19 cellular contexts compared by ENCODE assay signal in genomic region chrX:153832732-153833131, GRCh38. TPM values are rescaled to one million over a fixed set of nuclear protein-coding genes. Genes with fewer than 3 reads are reported as not detected.
A peak's percentile ranks its signal among the peaks of the same experiment; 100 is the strongest.
DNase-seq lines count a peak whose midpoint lies in the region; ATAC-seq, FAIRE-seq and TF ChIP-seq lines count a peak whose summit lies in the region.
"Had no signal": no experiment of that assay in that cellular context is flagged by ENCODE, and none has a peak within 500 bp of the region (broad histone marks: within the 10 kb centered on the region; RNA-seq: fewer than 3 reads in every experiment).

No MANE protein-coding gene starts in this region.

- H3K9me3 Mint-ChIP-seq in nephron progenitor cell = peaks cover 64% of the 10 kb centered on the region
- H3K9me3 Mint-ChIP-seq: CD4-positive, alpha-beta memory T cell; IgD-negative memory B cell had no signal

- no peak overlapping the region for H2AFZ ChIP-seq in K562 (ENCODE audit: low read depth, low read length)

- H3K4me2 ChIP-seq in A549 = no peak overlapping the region
- H3K4me2 ChIP-seq in K562 (ENCODE audit: insufficient read depth, low read length) = no peak overlapping the region

- intact Hi-C loops in K562 (cut with micrococcal nuclease) = no loop called here

- no peak for TF ChIP-seq RAD21 in A549 (conservative IDR thresholded peaks at IDR 0.05 in 1 of 2, IDR thresholded peaks at IDR 0.05 in 1 of 2)
- no peak for TF ChIP-seq RAD21 in K562 (CRISPR knock-in tag; conservative IDR thresholded peaks at IDR 0.05 in 1 of 2, IDR thresholded peaks at IDR 0.05 in 1 of 2)

- H3K4me3 ChIP-seq in A549 (no peak overlapping the region), H7 (ENCODE audit: insufficient read depth, low read depth, low read length) (no peak overlapping the region), K562 (no peak overlapping the region)

- WGBS in A549 (ENCODE audit: missing lambda C conversion rate) = no CpG with 5 or more reads among the region's 10 CpGs
- WGBS in K562 (ENCODE audit: insufficient coverage, low coverage, missing lambda C conversion rate) = 14% methylated on average over 10 of the region's 10 CpGs

- POLR2A ChIA-PET in A549 (lab: Yijun Ruan, JAX) (no interaction called here), K562 (lab: Yijun Ruan, JAX) (interaction anchor here (0.5 kb wide), 1 partner anchor 9 kb away, joined by 3 read pairs; no protein-coding TSS in a partner anchor)

- no peak overlapping the region for H3K9ac ChIP-seq in K562 (ENCODE audit: insufficient read depth in 1 of 2, low read depth in 2 of 2, low read length in 2 of 2)

- H3K27me3 ChIP-seq in H7 (ENCODE audit: control insufficient read depth, insufficient read depth, low read length) (no peaks in the 10 kb centered on the region), K562 (ENCODE audit: control insufficient read depth in 2 of 2, insufficient read depth in 2 of 2, low read length in 2 of 2) (peaks cover 13 to 46% of the 10 kb centered on the region in 2 experiments; a peak in 4 of 5 replicates)
- H3K27me3 ChIP-seq: BE2C had no signal

- TF ChIP-seq EP300 in A549 (IDR thresholded peaks at IDR 0.05) (no peak), K562 (IDR thresholded peaks at IDR 0.05; ENCODE audit: low read length) (no peak)

- BruUV-seq in K562 (replicated peaks; lab: Mats Ljungman, UMichigan) = no TSS peak

- H3K27me3 Mint-ChIP-seq in nephron progenitor cell (ENCODE audit: low read depth, poor library complexity) = peaks cover 53% of the 10 kb centered on the region
- H3K27me3 Mint-ChIP-seq: CD4-positive, alpha-beta memory T cell had no signal

- H3K9me1 ChIP-seq in K562 (ENCODE audit: control insufficient read depth, insufficient read depth, low read length) = no peaks in the 10 kb centered on the region

- no peaks in the 10 kb centered on the region; the same call in 1 of the 2 replicates for H3K36me3 ChIP-seq in H7 (replicated peaks; ENCODE audit: control insufficient read depth, insufficient read depth, low read length)
- H3K36me3 ChIP-seq in K562 (ENCODE audit: control insufficient read depth, insufficient read depth, low read length) = no peaks in the 10 kb centered on the region
- H3K36me3 ChIP-seq: BE2C had no signal

- no peak for ATAC-seq in A549
- peak; percentile 59 for ATAC-seq in K562
- no peak for ATAC-seq in GM21360 (IDR thresholded peaks at IDR 0.05; ENCODE audit: unreplicated experiment)

- no peak for FAIRE-seq in A549 (lab: Jason Lieb, UNC)
- no peak for FAIRE-seq in K562 (lab: Jason Lieb, UNC)
- FAIRE-seq: GM12892, GM19239 had no signal

- H3K4me1 Mint-ChIP-seq in nephron progenitor cell = peaks cover 3% of the 10 kb centered on the region

- no peak for TF ChIP-seq POLR2A in A549 (IDR thresholded peaks at IDR 0.05; ENCODE audit: low read length)
- no peak for TF ChIP-seq POLR2A in K562 (conservative IDR thresholded peaks at IDR 0.05)

- no peak overlapping the region for H3K4me3 Mint-ChIP-seq in nephron progenitor cell

- H3K79me2 ChIP-seq in K562 (ENCODE audit: control insufficient read depth, insufficient read depth, low read length) = no peaks in the 10 kb centered on the region

- H3K4me1 ChIP-seq in A549 = 0 out of 3 replicates have a peak, but pooled peaks cover 8% of the 10 kb centered on the region
- peaks cover 0 to 28% of the 10 kb centered on the region in 2 experiments; a peak in 2 of 5 replicates for H3K4me1 ChIP-seq in K562 (replicated peaks in 1 of 2; ENCODE audit: control insufficient read depth in 2 of 2, insufficient read depth in 2 of 2, low read length in 2 of 2)
- H3K4me1 ChIP-seq: BE2C had no signal

- H3K36me3 Mint-ChIP-seq in nephron progenitor cell (ENCODE audit: low read depth) = no peaks in the 10 kb centered on the region
- H3K36me3 Mint-ChIP-seq: CD4-positive, alpha-beta memory T cell; IgD-negative memory B cell had no signal

- CTCF ChIA-PET in A549 (lab: Yijun Ruan, JAX) (interaction anchor here (0.7 kb wide), 1 partner anchor 113 kb away, joined by 3 read pairs; no protein-coding TSS in a partner anchor), K562 (lab: Yijun Ruan, JAX; ENCODE audit: low intra/inter-chr PET ratio) (no interaction called here)

- no peaks in the 10 kb centered on the region for H3K9me3 ChIP-seq in A549
- no peaks in the 10 kb centered on the region for H3K9me3 ChIP-seq in K562 (replicated peaks; ENCODE audit: control insufficient read depth, insufficient read depth, low read depth, low read length)
- H3K9me3 ChIP-seq: BE2C had no signal

- DNase-seq in A549 (ENCODE audit: low read depth in 1 of 2, low spot score in 1 of 2) = no peak
- peak; percentile 25 for DNase-seq in H7
- no peak for DNase-seq in K562 (ENCODE audit: extremely low read depth in 1 of 4, low spot score in 3 of 4)
- DNase-seq in nephron progenitor cell = peak; percentile 33
- no peak for DNase-seq in NCI-H1436 treated with DMSO at 0.1 percent for 48 hours (lab: John Stamatoyannopoulos, UW)
- DNase-seq in activated naive CD4-positive, alpha-beta T cell treated with Interleukin-2 at 50 U/mL for 16 hours = no peak
- no peak for DNase-seq in midbrain (lab: John Stamatoyannopoulos, UW)
- DNase-seq: BE2C; CD4-positive, alpha-beta memory T cell; DMS153; DMS79 treated with DMSO at 0.1 percent for 48 hours; EL; GDM1 had no signal

- in situ Hi-C loops in K562 (cut with MboI) = no loop called here

- H3K27ac Mint-ChIP-seq in nephron progenitor cell = no peak overlapping the region
- H3K27ac Mint-ChIP-seq: CD4-positive, alpha-beta memory T cell; IgD-negative memory B cell had no signal

- 0 out of 2 replicates have a peak, but pooled peaks cover 3% of the 10 kb centered on the region for H4K20me1 ChIP-seq in K562 (replicated peaks; ENCODE audit: control insufficient read depth, insufficient read depth, low read length)

- H3K27ac ChIP-seq in A549 = no peak overlapping the region
- no peak overlapping the region for H3K27ac ChIP-seq in K562 (ENCODE audit: extremely low read depth, low read depth, low read length)
- H3K27ac ChIP-seq: C4-2B had no signal

- TF ChIP-seq CTCF in A549 (IDR thresholded peaks at IDR 0.05) (no peak), K562 (IDR thresholded peaks at IDR 0.05 in 2 of 3, conservative IDR thresholded peaks at IDR 0.05 in 1 of 3; ENCODE audit: insufficient read depth in 2 of 3, low read depth in 1 of 3, low read length in 3 of 3) (no peak), nephron progenitor cell (IDR thresholded peaks at IDR 0.05) (no peak)

RNA-seq across cellular contexts. Expression of gene PDZD4, which starts 2.4 kb away (rescaled TPM):
- polyA plus RNA-seq in A549 (2011; rRNA removed) (1.2 and 1.3 TPM in 2 replicates), A549 (2017; fragmentation: RNase III; extraction: RNeasy Plus Mini Kit Qiagen cat#74134 plus additional on column Dnase treatment) (2.3 to 3.0 TPM (median 2.4 TPM) in 3 replicates), K562 (2011; rRNA removed) (0.07 and 0.18 TPM in 2 replicates), K562 (2014; fragmentation: Illumina TruSeq; extraction: Trizol) (not detected in 2 replicates), K562 (2014; fragmentation: Nextera tagmentation; extraction: Ambion mirVana) (not detected), K562 (2014; rRNA removed) (0.08 TPM in 1 of 2 replicates, not detected in the other)
- 1.7 and 2.0 TPM in 2 replicates for polyA plus RNA-seq in A549 (2012; cell fraction: cytosol; rRNA removed)
- polyA plus RNA-seq in A549 (2012; cell fraction: nucleus; rRNA removed) = 4.9 and 5.2 TPM in 2 replicates
- 1.3 and 1.6 TPM in 2 replicates for polyA minus RNA-seq in A549 (2011; rRNA and poly(A)+ RNA removed)
- 73.0 and 76.3 TPM in 2 replicates for total RNA-seq in H7 (2014; rRNA removed; shearing (Covaris generic))
- 0.46 TPM in 1 of 2 replicates, not detected in the other for total RNA-seq in K562 (2011; cell fraction: chromatin; rRNA removed; ENCODE audit: low replicate concordance)
- total RNA-seq in K562 (2011; cell fraction: nucleolus; rRNA removed) = 0.13 and 0.33 TPM in 2 replicates
- not detected in 2 replicates for total RNA-seq in K562 (2011; cell fraction: nucleoplasm; rRNA removed)
- total RNA-seq in K562 (2014; rRNA removed) (0.05 TPM in 1 of 2 replicates, not detected in the other), K562 (2014; rRNA removed; fragmentation: Illumina TruSeq; extraction: Trizol) (not detected in 2 replicates), K562 (2015; rRNA removed; fragmentation: Illumina TruSeq; extraction: Trizol) (not detected in 2 replicates), K562 (2021) (0.38 TPM in 1 of 2 replicates, not detected in the other)
- polyA plus RNA-seq in K562 (2011; cell fraction: cytosol; rRNA removed) = 0.06 and 0.13 TPM in 2 replicates
- 1.1 and 1.4 TPM in 2 replicates for polyA plus RNA-seq in K562 (2011; cell fraction: nucleus; rRNA removed)
- polyA plus RNA-seq in K562 (2012) = 0.07 TPM in 1 of 2 replicates, not detected in the other
- not detected in 2 replicates for polyA minus RNA-seq in K562 (2011; rRNA and poly(A)+ RNA removed)
- polyA minus RNA-seq in K562 (2011; cell fraction: cytosol; rRNA and poly(A)+ RNA removed) = not detected in 2 replicates
- polyA minus RNA-seq in K562 (2011; cell fraction: nucleus; rRNA and poly(A)+ RNA removed) = 0.33 TPM in 1 of 2 replicates, not detected in the other

RNA-seq across cellular contexts. Expression of gene SSR4, which starts 38.3 kb away (rescaled TPM):
- polyA plus RNA-seq in A549 (2011; rRNA removed) (212 and 293 TPM in 2 replicates), A549 (2017; fragmentation: RNase III; extraction: RNeasy Plus Mini Kit Qiagen cat#74134 plus additional on column Dnase treatment) (347 to 354 TPM (median 352 TPM) in 3 replicates), K562 (2011; rRNA removed) (255 and 290 TPM in 2 replicates), K562 (2014; fragmentation: Illumina TruSeq; extraction: Trizol) (196 and 294 TPM in 2 replicates), K562 (2014; fragmentation: Nextera tagmentation; extraction: Ambion mirVana) (100 to 1,000 TPM; 469 to 492 TPM), K562 (2014; rRNA removed) (344 and 405 TPM in 2 replicates)
- polyA plus RNA-seq in A549 (2012; cell fraction: cytosol; rRNA removed) = 446 and 484 TPM in 2 replicates
- 340 and 444 TPM in 2 replicates for polyA plus RNA-seq in A549 (2012; cell fraction: nucleus; rRNA removed)
- polyA minus RNA-seq in A549 (2011; rRNA and poly(A)+ RNA removed) = 139 and 189 TPM in 2 replicates
- 148 and 198 TPM in 2 replicates for total RNA-seq in H7 (2014; rRNA removed; shearing (Covaris generic))
- 87.7 and 259 TPM in 2 replicates for total RNA-seq in K562 (2011; cell fraction: chromatin; rRNA removed; ENCODE audit: low replicate concordance)
- 611 and 654 TPM in 2 replicates for total RNA-seq in K562 (2011; cell fraction: nucleolus; rRNA removed)
- 313 and 394 TPM in 2 replicates for total RNA-seq in K562 (2011; cell fraction: nucleoplasm; rRNA removed)
- total RNA-seq in K562 (2014; rRNA removed) (222 and 275 TPM in 2 replicates), K562 (2014; rRNA removed; fragmentation: Illumina TruSeq; extraction: Trizol) (120 and 146 TPM in 2 replicates), K562 (2015; rRNA removed; fragmentation: Illumina TruSeq; extraction: Trizol) (299 and 311 TPM in 2 replicates), K562 (2021) (272 and 275 TPM in 2 replicates)
- polyA plus RNA-seq in K562 (2011; cell fraction: cytosol; rRNA removed) = 616 and 1,308 TPM in 2 replicates
- 189 and 214 TPM in 2 replicates for polyA plus RNA-seq in K562 (2011; cell fraction: nucleus; rRNA removed)
- 287 and 544 TPM in 2 replicates for polyA plus RNA-seq in K562 (2012)
- polyA minus RNA-seq in K562 (2011; rRNA and poly(A)+ RNA removed) = 132 and 170 TPM in 2 replicates
- 261 and 339 TPM in 2 replicates for polyA minus RNA-seq in K562 (2011; cell fraction: cytosol; rRNA and poly(A)+ RNA removed)
- 48.7 and 66.4 TPM in 2 replicates for polyA minus RNA-seq in K562 (2011; cell fraction: nucleus; rRNA and poly(A)+ RNA removed)

RNA-seq across cellular contexts. Expression of gene IDH3G, which starts 38.6 kb away (rescaled TPM):
- polyA plus RNA-seq in A549 (2011; rRNA removed) (45.6 and 50.7 TPM in 2 replicates), A549 (2017; fragmentation: RNase III; extraction: RNeasy Plus Mini Kit Qiagen cat#74134 plus additional on column Dnase treatment) (58.5 to 60.3 TPM (median 59.9 TPM) in 3 replicates), K562 (2011; rRNA removed) (37.9 and 74.6 TPM in 2 replicates), K562 (2014; fragmentation: Illumina TruSeq; extraction: Trizol) (72.5 and 80.1 TPM in 2 replicates), K562 (2014; fragmentation: Nextera tagmentation; extraction: Ambion mirVana) (10 to 100 TPM; 24.3 to 36.4 TPM), K562 (2014; rRNA removed) (63.2 and 69.3 TPM in 2 replicates)
- polyA plus RNA-seq in A549 (2012; cell fraction: cytosol; rRNA removed) = 115 and 121 TPM in 2 replicates
- polyA plus RNA-seq in A549 (2012; cell fraction: nucleus; rRNA removed) = 209 and 300 TPM in 2 replicates
- polyA minus RNA-seq in A549 (2011; rRNA and poly(A)+ RNA removed) = 102 and 107 TPM in 2 replicates
- 63.3 and 76.2 TPM in 2 replicates for total RNA-seq in H7 (2014; rRNA removed; shearing (Covaris generic))
- 85.9 and 295 TPM in 2 replicates for total RNA-seq in K562 (2011; cell fraction: chromatin; rRNA removed; ENCODE audit: low replicate concordance)
- 142 and 145 TPM in 2 replicates for total RNA-seq in K562 (2011; cell fraction: nucleolus; rRNA removed)
- 98.2 and 107 TPM in 2 replicates for total RNA-seq in K562 (2011; cell fraction: nucleoplasm; rRNA removed)
- total RNA-seq in K562 (2014; rRNA removed) (62.4 and 70.5 TPM in 2 replicates), K562 (2014; rRNA removed; fragmentation: Illumina TruSeq; extraction: Trizol) (16.3 and 30.6 TPM in 2 replicates), K562 (2015; rRNA removed; fragmentation: Illumina TruSeq; extraction: Trizol) (34.1 and 39.2 TPM in 2 replicates), K562 (2021) (64.0 and 67.1 TPM in 2 replicates)
- polyA plus RNA-seq in K562 (2011; cell fraction: cytosol; rRNA removed) = 81.4 and 108 TPM in 2 replicates
- 174 and 207 TPM in 2 replicates for polyA plus RNA-seq in K562 (2011; cell fraction: nucleus; rRNA removed)
- polyA plus RNA-seq in K562 (2012) = 78.2 and 88.3 TPM in 2 replicates
- 72.5 and 76.8 TPM in 2 replicates for polyA minus RNA-seq in K562 (2011; rRNA and poly(A)+ RNA removed)
- 47.7 and 58.4 TPM in 2 replicates for polyA minus RNA-seq in K562 (2011; cell fraction: cytosol; rRNA and poly(A)+ RNA removed)
- 49.9 and 58.3 TPM in 2 replicates for polyA minus RNA-seq in K562 (2011; cell fraction: nucleus; rRNA and poly(A)+ RNA removed)

RNA-seq across cellular contexts. Expression of gene SRPK3, which starts 51.9 kb away (rescaled TPM):
- not detected in 2 replicates for polyA plus RNA-seq in A549 (2011; rRNA removed)
- polyA plus RNA-seq in A549 (2012; cell fraction: cytosol; rRNA removed) = 0.04 and 0.08 TPM in 2 replicates
- 0.17 and 0.35 TPM in 2 replicates for polyA plus RNA-seq in A549 (2012; cell fraction: nucleus; rRNA removed)
- polyA plus RNA-seq in A549 (2017; fragmentation: RNase III; extraction: RNeasy Plus Mini Kit Qiagen cat#74134 plus additional on column Dnase treatment) = 0.03 to 0.08 TPM (median 0.05 TPM) in 3 replicates
- not detected in 2 replicates for polyA minus RNA-seq in A549 (2011; rRNA and poly(A)+ RNA removed)
- not detected in 2 replicates for total RNA-seq in H7 (2014; rRNA removed; shearing (Covaris generic))
- 0.42 TPM in 1 of 2 replicates, not detected in the other for total RNA-seq in K562 (2011; cell fraction: chromatin; rRNA removed; ENCODE audit: low replicate concordance)
- total RNA-seq in K562 (2011; cell fraction: nucleolus; rRNA removed) = 0.17 and 0.39 TPM in 2 replicates
- total RNA-seq in K562 (2011; cell fraction: nucleoplasm; rRNA removed) = 0.07 TPM in 1 of 2 replicates, not detected in the other
- total RNA-seq in K562 (2014; rRNA removed) = 0.09 TPM in 1 of 2 replicates, not detected in the other
- not detected in 2 replicates for total RNA-seq in K562 (2014; rRNA removed; fragmentation: Illumina TruSeq; extraction: Trizol)
- not detected in 2 replicates for total RNA-seq in K562 (2015; rRNA removed; fragmentation: Illumina TruSeq; extraction: Trizol)
- total RNA-seq in K562 (2021) = 0.04 TPM in 1 of 2 replicates, not detected in the other
- 0.01 and 0.12 TPM in 2 replicates for polyA plus RNA-seq in K562 (2011; rRNA removed)
- 0.03 and 0.15 TPM in 2 replicates for polyA plus RNA-seq in K562 (2011; cell fraction: cytosol; rRNA removed)
- polyA plus RNA-seq in K562 (2011; cell fraction: nucleus; rRNA removed) = 0.07 and 0.27 TPM in 2 replicates
- polyA plus RNA-seq in K562 (2012) = 0.84 and 1.1 TPM in 2 replicates
- 0.03 TPM in 1 of 2 replicates, not detected in the other for polyA plus RNA-seq in K562 (2014; fragmentation: Illumina TruSeq; extraction: Trizol)
- under 1 TPM; 0.04 to 0.06 TPM for polyA plus RNA-seq in K562 (2014; fragmentation: Nextera tagmentation; extraction: Ambion mirVana)
- polyA plus RNA-seq in K562 (2014; rRNA removed) = 0.03 and 0.07 TPM in 2 replicates
- polyA minus RNA-seq in K562 (2011; rRNA and poly(A)+ RNA removed) = not detected in 2 replicates
- not detected in 2 replicates for polyA minus RNA-seq in K562 (2011; cell fraction: cytosol; rRNA and poly(A)+ RNA removed)
- 0.11 and 0.13 TPM in 2 replicates for polyA minus RNA-seq in K562 (2011; cell fraction: nucleus; rRNA and poly(A)+ RNA removed)
- total RNA-seq: CD4-positive, alpha-beta memory T cell had no signal
- polyA plus RNA-seq: CD4-positive, alpha-beta memory T cell; IgD-negative memory B cell had no signal

RNA-seq across cellular contexts. Expression of gene L1CAM, which starts 53.2 kb away (rescaled TPM):
- polyA plus RNA-seq in A549 (2011; rRNA removed) (1.9 and 3.1 TPM in 2 replicates), A549 (2017; fragmentation: RNase III; extraction: RNeasy Plus Mini Kit Qiagen cat#74134 plus additional on column Dnase treatment) (12.8 to 14.2 TPM (median 13.3 TPM) in 3 replicates), K562 (2011; rRNA removed) (0.15 and 0.61 TPM in 2 replicates), K562 (2014; fragmentation: Illumina TruSeq; extraction: Trizol) (0.16 and 0.21 TPM in 2 replicates), K562 (2014; fragmentation: Nextera tagmentation; extraction: Ambion mirVana) (not detected), K562 (2014; rRNA removed) (0.62 TPM in 1 of 2 replicates, not detected in the other)
- 2.7 and 4.0 TPM in 2 replicates for polyA plus RNA-seq in A549 (2012; cell fraction: cytosol; rRNA removed)
- 10.8 and 12.9 TPM in 2 replicates for polyA plus RNA-seq in A549 (2012; cell fraction: nucleus; rRNA removed)
- polyA minus RNA-seq in A549 (2011; rRNA and poly(A)+ RNA removed) = 4.3 and 5.0 TPM in 2 replicates
- total RNA-seq in H7 (2014; rRNA removed; shearing (Covaris generic)) = 9.9 and 17.0 TPM in 2 replicates
- total RNA-seq in K562 (2011; cell fraction: chromatin; rRNA removed; ENCODE audit: low replicate concordance) = 1.9 and 4.7 TPM in 2 replicates
- total RNA-seq in K562 (2011; cell fraction: nucleolus; rRNA removed) = 1.1 and 2.7 TPM in 2 replicates
- total RNA-seq in K562 (2011; cell fraction: nucleoplasm; rRNA removed) = 1.5 and 1.8 TPM in 2 replicates
- total RNA-seq in K562 (2014; rRNA removed) (0.09 and 0.24 TPM in 2 replicates), K562 (2014; rRNA removed; fragmentation: Illumina TruSeq; extraction: Trizol) (0.10 and 0.40 TPM in 2 replicates), K562 (2015; rRNA removed; fragmentation: Illumina TruSeq; extraction: Trizol) (0.11 and 0.36 TPM in 2 replicates), K562 (2021) (0.29 and 0.86 TPM in 2 replicates)
- 0.10 and 0.19 TPM in 2 replicates for polyA plus RNA-seq in K562 (2011; cell fraction: cytosol; rRNA removed)
- 1.4 and 1.7 TPM in 2 replicates for polyA plus RNA-seq in K562 (2011; cell fraction: nucleus; rRNA removed)
- 0.29 and 2.2 TPM in 2 replicates for polyA plus RNA-seq in K562 (2012)
- polyA minus RNA-seq in K562 (2011; rRNA and poly(A)+ RNA removed) = 0.18 and 0.21 TPM in 2 replicates
- 3.5 TPM in 1 of 2 replicates, not detected in the other for polyA minus RNA-seq in K562 (2011; cell fraction: cytosol; rRNA and poly(A)+ RNA removed)
- polyA minus RNA-seq in K562 (2011; cell fraction: nucleus; rRNA and poly(A)+ RNA removed) = 0.44 and 1.1 TPM in 2 replicates
- total RNA-seq: HT-29 had no signal

Comparison
In these comparisons a context has a peak if more than half of its experiments do, and no peak if none do; other contexts are left out.
1. DNase-seq: peak in H7 (single experiment) and nephron progenitor cell (single experiment); none in A549 (0 of 2), K562 (0 of 4), NCI-H1436 treated with DMSO at 0.1 percent for 48 hours (single experiment), activated naive CD4-positive, alpha-beta T cell treated with Interleukin-2 at 50 U/mL for 16 hours (single experiment) and midbrain (single experiment).
2. RNA of gene PDZD4, which starts 2.4 kb away (total RNA-seq): 73.0 to 76.3 TPM in H7; 0.05 to 0.46 TPM in K562; every median in the first group is over 10 times any median in the second.
3. Of the 35 proteins assayed by ChIP-seq in both K562 and A549: peak only in K562: none; only in A549: none; in both: REST; in neither: 34.